In the genomic region with DNA sequence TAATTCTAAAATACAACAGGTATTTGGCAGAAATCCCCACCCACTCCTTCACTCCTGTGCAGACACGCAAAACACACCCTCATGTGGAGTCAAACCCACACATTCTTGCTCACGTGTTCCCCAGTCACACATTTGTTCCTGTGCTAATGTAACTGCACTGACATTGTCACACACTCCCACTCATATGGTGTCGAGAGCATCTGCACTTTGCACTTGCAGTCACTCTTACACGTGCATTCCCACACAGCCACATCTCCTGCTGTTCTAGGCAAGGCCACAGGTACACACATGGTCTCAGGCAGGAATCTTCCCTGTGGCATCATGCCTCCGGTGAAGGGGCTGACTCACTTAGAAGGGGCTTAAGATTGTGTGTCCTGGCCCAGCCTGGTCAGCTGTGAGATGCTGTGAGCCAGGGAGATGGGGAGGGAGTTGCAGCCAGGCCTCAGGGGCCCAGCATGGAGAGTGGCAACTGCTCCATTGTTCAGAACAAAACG, we compare ENCODE assay signal across 1 cellular context.
TF ChIP-seq lines count a peak whose summit lies in the region.

No MANE protein-coding gene starts in this region.

TF ChIP-seq in HEK293, 187 proteins besides CTCF, POLR2A, EP300 and RAD21 (continued from another document):
- TF ChIP-seq, protein P1, sequence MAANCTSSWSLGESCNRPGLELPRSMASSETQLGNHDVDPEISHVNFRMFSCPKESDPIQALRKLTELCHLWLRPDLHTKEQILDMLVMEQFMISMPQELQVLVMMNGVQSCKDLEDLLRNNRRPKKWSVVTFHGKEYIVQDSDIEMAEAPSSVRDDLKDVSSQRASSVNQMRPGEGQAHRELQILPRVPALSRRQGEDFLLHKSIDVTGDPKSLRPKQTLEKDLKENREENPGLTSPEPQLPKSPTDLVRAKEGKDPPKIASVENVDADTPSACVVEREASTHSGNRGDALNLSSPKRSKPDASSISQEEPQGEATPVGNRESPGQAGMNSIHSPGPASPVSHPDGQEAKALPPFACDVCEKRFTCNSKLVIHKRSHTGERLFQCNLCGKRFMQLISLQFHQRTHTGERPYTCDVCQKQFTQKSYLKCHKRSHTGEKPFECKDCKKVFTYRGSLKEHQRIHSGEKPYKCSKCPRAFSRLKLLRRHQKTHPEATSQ (tag by site-specific recombination; IDR thresholded peaks at IDR 0.05) = no peak
- TF ChIP-seq, protein P2, sequence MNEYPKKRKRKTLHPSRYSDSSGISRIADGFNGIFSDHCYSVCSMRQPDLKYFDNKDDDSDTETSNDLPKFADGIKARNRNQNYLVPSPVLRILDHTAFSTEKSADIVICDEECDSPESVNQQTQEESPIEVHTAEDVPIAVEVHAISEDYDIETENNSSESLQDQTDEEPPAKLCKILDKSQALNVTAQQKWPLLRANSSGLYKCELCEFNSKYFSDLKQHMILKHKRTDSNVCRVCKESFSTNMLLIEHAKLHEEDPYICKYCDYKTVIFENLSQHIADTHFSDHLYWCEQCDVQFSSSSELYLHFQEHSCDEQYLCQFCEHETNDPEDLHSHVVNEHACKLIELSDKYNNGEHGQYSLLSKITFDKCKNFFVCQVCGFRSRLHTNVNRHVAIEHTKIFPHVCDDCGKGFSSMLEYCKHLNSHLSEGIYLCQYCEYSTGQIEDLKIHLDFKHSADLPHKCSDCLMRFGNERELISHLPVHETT (tag by site-specific recombination; IDR thresholded peaks at IDR 0.05) = no peak
- TF ChIP-seq ZBTB7A (tag by site-specific recombination; IDR thresholded peaks at IDR 0.05; ENCODE audit: low read depth) (no peak), ZNF341 (tag by site-specific recombination; IDR thresholded peaks at IDR 0.05; ENCODE audit: low read depth) (no peak), ZNF585B (tag by site-specific recombination; IDR thresholded peaks at IDR 0.05) (no peak)
